Comparison of ENCODE assay signal across 2 cellular contexts in the genomic region with DNA sequence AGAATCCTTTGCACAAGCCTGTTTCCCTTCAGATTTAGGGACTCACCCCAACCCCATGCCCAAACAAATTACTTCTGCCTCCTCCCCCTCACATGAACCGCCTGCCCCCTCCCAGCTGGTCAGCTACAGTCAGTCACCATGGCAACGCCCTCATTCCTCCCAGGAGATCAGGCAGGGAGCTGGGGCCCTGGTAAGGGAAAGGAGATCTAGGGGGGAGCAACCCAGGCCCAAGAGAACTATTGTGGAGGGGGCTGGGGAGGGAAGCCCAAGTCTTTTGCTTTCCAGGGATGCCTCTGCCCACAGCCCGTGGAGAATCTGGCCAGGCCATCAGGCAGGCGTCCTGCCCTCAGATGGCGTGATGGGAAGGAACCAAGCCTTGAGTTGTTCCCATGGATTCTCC.
TF ChIP-seq lines count a peak whose summit lies in the region.

No MANE protein-coding gene starts in this region.

TF ChIP-seq in SK-N-SH, 30 proteins besides CTCF, POLR2A, EP300 and RAD21:
- no peak for TF ChIP-seq POLR2AphosphoS5 (IDR thresholded peaks at IDR 0.05; ENCODE audit: low read depth, low read length)
- no peak for TF ChIP-seq FOXJ3 (CRISPR knock-in tag; IDR thresholded peaks at IDR 0.05)
- no peak for TF ChIP-seq RXRA (IDR thresholded peaks at IDR 0.05; ENCODE audit: borderline replicate concordance, low read depth)
- no peak for TF ChIP-seq SIN3A (IDR thresholded peaks at IDR 0.05; ENCODE audit: borderline replicate concordance, low read depth, low read length)
- no peak for TF ChIP-seq NRF1 (IDR thresholded peaks at IDR 0.05; ENCODE audit: low read depth, low read length)
- no peak for TF ChIP-seq ZBTB33 (IDR thresholded peaks at IDR 0.05; ENCODE audit: borderline replicate concordance, low read depth)
- no peak for TF ChIP-seq MAX (IDR thresholded peaks at IDR 0.05; ENCODE audit: low read depth)
- no peak for TF ChIP-seq JUND (IDR thresholded peaks at IDR 0.05)
- TF ChIP-seq, protein P1, sequence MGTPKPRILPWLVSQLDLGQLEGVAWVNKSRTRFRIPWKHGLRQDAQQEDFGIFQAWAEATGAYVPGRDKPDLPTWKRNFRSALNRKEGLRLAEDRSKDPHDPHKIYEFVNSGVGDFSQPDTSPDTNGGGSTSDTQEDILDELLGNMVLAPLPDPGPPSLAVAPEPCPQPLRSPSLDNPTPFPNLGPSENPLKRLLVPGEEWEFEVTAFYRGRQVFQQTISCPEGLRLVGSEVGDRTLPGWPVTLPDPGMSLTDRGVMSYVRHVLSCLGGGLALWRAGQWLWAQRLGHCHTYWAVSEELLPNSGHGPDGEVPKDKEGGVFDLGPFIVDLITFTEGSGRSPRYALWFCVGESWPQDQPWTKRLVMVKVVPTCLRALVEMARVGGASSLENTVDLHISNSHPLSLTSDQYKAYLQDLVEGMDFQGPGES (IDR thresholded peaks at IDR 0.05; ENCODE audit: low read depth, low read length), result no peak
- no peak for TF ChIP-seq TEAD4 (IDR thresholded peaks at IDR 0.05; ENCODE audit: borderline replicate concordance, insufficient read depth)

TF ChIP-seq in SK-N-SH treated with all-trans-retinoic acid at 6 μM for 48 hours, 23 proteins besides CTCF, POLR2A, EP300 and RAD21:
- no peak for TF ChIP-seq BACH2 (CRISPR knock-in tag; IDR thresholded peaks at IDR 0.05; ENCODE audit: borderline replicate concordance)
- no peak for TF ChIP-seq PPARA (CRISPR knock-in tag; IDR thresholded peaks at IDR 0.05; ENCODE audit: borderline replicate concordance)
- TF ChIP-seq ZFP3 (CRISPR knock-in tag; IDR thresholded peaks at IDR 0.05), result no peak
- no peak for TF ChIP-seq RARB (CRISPR knock-in tag; IDR thresholded peaks at IDR 0.05)
- TF ChIP-seq ESRRG (CRISPR knock-in tag; IDR thresholded peaks at IDR 0.05), result no peak
- TF ChIP-seq ARNTL (CRISPR knock-in tag; IDR thresholded peaks at IDR 0.05; ENCODE audit: borderline replicate concordance, low read depth), result no peak
- TF ChIP-seq ZFP30 (CRISPR knock-in tag; IDR thresholded peaks at IDR 0.05), result no peak
- TF ChIP-seq ZNF565 (CRISPR knock-in tag; conservative IDR thresholded peaks at IDR 0.05; ENCODE audit: low read depth), result no peak
- no peak for TF ChIP-seq ZC3H10 (CRISPR knock-in tag; IDR thresholded peaks at IDR 0.05)
